15 cellular contexts compared by ENCODE assay signal in the genomic region with DNA sequence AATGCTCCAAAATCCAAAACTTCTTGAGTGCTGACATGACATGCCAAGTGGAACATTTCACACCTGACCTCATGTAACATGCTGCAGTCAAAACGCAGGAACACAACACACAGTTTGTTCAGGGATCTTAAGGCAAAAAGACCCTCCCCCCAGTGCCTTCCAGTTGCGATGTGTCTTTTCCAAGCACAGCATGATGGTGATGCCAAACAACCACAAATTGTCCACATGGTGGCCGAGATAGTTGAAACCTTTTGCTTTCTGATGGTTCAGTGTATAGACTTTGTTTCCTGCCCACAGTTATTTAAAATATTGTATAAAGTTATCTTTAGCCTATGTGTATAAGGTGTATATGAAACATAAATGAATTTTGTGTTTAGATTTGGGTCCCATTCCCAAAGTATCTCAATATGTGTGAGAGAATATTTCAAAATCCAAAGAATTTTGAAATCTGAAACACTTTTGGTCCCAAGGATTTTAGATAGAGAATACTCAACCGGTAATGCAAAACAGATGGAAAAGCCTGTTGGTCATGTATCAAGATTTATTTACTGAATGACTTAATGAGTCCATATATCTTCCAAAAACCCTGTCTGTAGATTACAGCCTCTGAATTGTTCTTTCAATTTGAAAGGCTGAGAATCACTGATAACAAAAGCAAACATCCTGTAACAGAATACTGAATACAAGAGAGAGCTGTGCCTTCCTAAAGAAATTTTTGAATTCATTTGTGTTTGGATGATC.
DNase-seq lines count a peak whose midpoint lies in the region; ATAC-seq and TF ChIP-seq lines count a peak whose summit lies in the region.
"Had no signal": no experiment of that assay in that cellular context is flagged by ENCODE, and none has a peak within 500 bp of the region (broad histone marks: within the 10 kb centered on the region; RNA-seq: fewer than 3 reads in every experiment).

No MANE protein-coding gene starts in this region.

- H3K4me1 Mint-ChIP-seq in T-cell: peaks cover 12 to 25% (median 23%) of the 10 kb centered on the region in 3 donors

- H3K27ac ChIP-seq in VCaP (peak overlapping the region; percentile 76), colonic mucosa (no peak overlapping the region)

- H3K27me3 Mint-ChIP-seq in T-cell: no peaks in the 10 kb centered on the region
- H3K27me3 Mint-ChIP-seq: brain; natural killer cell treated with Interleukin-12 subunit alpha and Interleukin-12 subunit beta and Interleukin-15 and Interleukin-18, amount 100 ng/mL, for 72 hours had no signal

- no peaks in the 10 kb centered on the region for H3K36me3 Mint-ChIP-seq in T-cell
- H3K36me3 Mint-ChIP-seq: brain; natural killer cell treated with Interleukin-12 subunit alpha and Interleukin-12 subunit beta and Interleukin-15 and Interleukin-18, amount 100 ng/mL, for 72 hours had no signal

- H3K27ac Mint-ChIP-seq in T-cell: peak overlapping the region in 1 of 2 donors; percentile 49
- H3K27ac Mint-ChIP-seq: natural killer cell treated with Interleukin-12 subunit alpha and Interleukin-12 subunit beta and Interleukin-15 and Interleukin-18, amount 100 ng/mL, for 72 hours had no signal

- no peaks in the 10 kb centered on the region for H3K36me3 ChIP-seq in colonic mucosa

- no peak overlapping the region for H3K4me3 Mint-ChIP-seq in T-cell
- H3K4me3 Mint-ChIP-seq: brain; natural killer cell treated with Interleukin-12 subunit alpha and Interleukin-12 subunit beta and Interleukin-15 and Interleukin-18, amount 100 ng/mL, for 72 hours had no signal

- no peak overlapping the region for H3K4me3 ChIP-seq in colonic mucosa

- H3K4me1 ChIP-seq in colonic mucosa: no peaks in the 10 kb centered on the region

- no peak for ATAC-seq in T-cell (replicated peaks in 1 of 4)
- ATAC-seq: natural killer cell treated with Interleukin-12 subunit alpha and Interleukin-12 subunit beta and Interleukin-15 and Interleukin-18, amount 100 ng/mL, for 72 hours had no signal

- no peaks in the 10 kb centered on the region for H3K9me3 Mint-ChIP-seq in T-cell
- H3K9me3 Mint-ChIP-seq: brain; natural killer cell treated with Interleukin-12 subunit alpha and Interleukin-12 subunit beta and Interleukin-15 and Interleukin-18, amount 100 ng/mL, for 72 hours had no signal

- CTCF ChIA-PET in T-cell (lab: Charles Lee): no interaction called here

- no peak for TF ChIP-seq CTCF in VCaP (conservative IDR thresholded peaks at IDR 0.05)
- no peak for TF ChIP-seq CTCF in colonic mucosa (IDR thresholded peaks at IDR 0.05)

- POLR2A ChIA-PET in T-cell (lab: Charles Lee): no interaction called here

- intact Hi-C loops in colonic mucosa (cut with DNase I): no loop called here

- DNase-seq in CMK (ENCODE audit: low read depth): peak; percentile 39
- peak; percentile 35 for DNase-seq in NCI-H1436 (lab: John Stamatoyannopoulos, UW)
- peak; percentile 31 for DNase-seq in iris pigment epithelial cell (ENCODE audit: low read depth)
- no peak for DNase-seq in stimulated activated CD4-positive, alpha-beta T cell treated with anti-CD3 and anti-CD28 coated beads, Interleukin-15, amount 100 ng/mL, for 24 hours
- DNase-seq in DMS79 treated with DMSO at 0.1 percent for 48 hours (lab: John Stamatoyannopoulos, UW): no peak
- DNase-seq in colonic mucosa: no peak
- DNase-seq in T-cell: no peak
- DNase-seq: activated T-cell treated with anti-CD3 and anti-CD28 coated beads, Interleukin-2, amount 50 U/mL, for 48 hours; Calu3; islet precursor cell; MV-4-11; T1000 had no signal

- H3K27me3 ChIP-seq in colonic mucosa: no peaks in the 10 kb centered on the region

- H3K9me3 ChIP-seq in colonic mucosa: no peaks in the 10 kb centered on the region

- no peak overlapping the region for H3K9ac ChIP-seq in colonic mucosa (ENCODE audit: low read depth in 2 of 2, low read length in 2 of 2)

Comparison
In these comparisons a context has a peak if more than half of its experiments do, and no peak if none do; other contexts are left out.
1. DNase-seq: peak in CMK (single experiment), NCI-H1436 (single experiment) and iris pigment epithelial cell (single experiment); none in stimulated activated CD4-positive, alpha-beta T cell treated with anti-CD3 and anti-CD28 coated beads, Interleukin-15, amount 100 ng/mL, for 24 hours (single experiment), DMS79 treated with DMSO at 0.1 percent for 48 hours (single experiment), colonic mucosa (single experiment) and T-cell (0 of 34).